9 cellular contexts compared by ENCODE assay signal in genomic region chr17:28547623-28548416, GRCh38. TPM values are rescaled to one million over a fixed set of nuclear protein-coding genes. Genes with fewer than 3 reads are reported as not detected.
A peak's percentile ranks its signal among the peaks of the same experiment; 100 is the strongest.
DNase-seq lines count a peak whose midpoint lies in the region; ATAC-seq and TF ChIP-seq lines count a peak whose summit lies in the region.
"Had no signal": no experiment of that assay in that cellular context is flagged by ENCODE, and none has a peak within 500 bp of the region (broad histone marks: within the 10 kb centered on the region; RNA-seq: fewer than 3 reads in every experiment).

No MANE protein-coding gene starts in this region.

- in situ Hi-C loops in mammary epithelial cell (cut with MboI; ENCODE audit: low sequenced_read_pairs in 2 of 2), result no loop called here

- DNase-seq in C1 segment of cervical spinal cord (lab: John Stamatoyannopoulos, UW) (peak in 11 of 14 donors; percentile 17 to 52 (median 39)), MV-4-11 (lab: John Stamatoyannopoulos, UW) (peak; percentile 90), mammary epithelial cell (peak; percentile 50), islet precursor cell (peak; percentile 91)
- peak; percentile 47 to 58 for DNase-seq in stimulated activated CD4-positive, alpha-beta T cell treated with anti-CD3 and anti-CD28 coated beads, Interleukin-1b, Interleukin-23, amount 100 ng/mL, for 4 hours (ENCODE audit: low read depth in 2 of 2)

- H3K4me1 ChIP-seq in mammary epithelial cell (ENCODE audit: insufficient read depth, low read length), result peaks cover 6% of the 10 kb centered on the region

- no TSS peak for BruUV-seq in mammary epithelial cell (replicated peaks; lab: Mats Ljungman, UMichigan)

- dilution Hi-C loops in mammary epithelial cell (cut with HindIII; ENCODE audit: low sequenced_read_pairs), result loop anchor here (5.0 kb wide), 4 partner anchors 36 to 176 kb away; partner anchors contain the start of genes SARM1 and VTN

- CTCF ChIA-PET in mammary epithelial cell (lab: Charles Lee; ENCODE audit: low non-redundant PET), result no interaction called here

- TF ChIP-seq CTCF in VCaP (conservative IDR thresholded peaks at IDR 0.05) (peak; percentile 98), mammary epithelial cell (conservative IDR thresholded peaks at IDR 0.05 in 1 of 2, IDR thresholded peaks at IDR 0.05 in 1 of 2; ENCODE audit: extremely low read depth in 1 of 2, insufficient read depth in 1 of 2, low read depth in 1 of 2, low read length in 2 of 2) (peak; percentile 84 to 99)

- no peak overlapping the region for H3K4me3 ChIP-seq in mammary epithelial cell (replicated peaks in 1 of 3; ENCODE audit: insufficient read depth in 1 of 3, low read depth in 2 of 3, low read length in 3 of 3)

- H2AFZ ChIP-seq in mammary epithelial cell (ENCODE audit: low read depth, low read length), result no peak overlapping the region

- H3K9me3 ChIP-seq in mammary epithelial cell (replicated peaks; ENCODE audit: insufficient read depth, low read length), result no peaks in the 10 kb centered on the region

- H3K9ac ChIP-seq in mammary epithelial cell (ENCODE audit: insufficient read depth, low read length), result no peak overlapping the region

- no peak overlapping the region for H3K27ac ChIP-seq in VCaP
- H3K27ac ChIP-seq in mammary epithelial cell (ENCODE audit: insufficient read depth, low read depth, low read length), result no peak overlapping the region

- no peaks in the 10 kb centered on the region for H4K20me1 ChIP-seq in mammary epithelial cell (ENCODE audit: insufficient read depth, low read length)

- no peak overlapping the region for H3K4me2 ChIP-seq in mammary epithelial cell (ENCODE audit: insufficient read depth, low read depth, low read length)

- ATAC-seq in GM18909 (IDR thresholded peaks at IDR 0.05; ENCODE audit: poor library complexity, unreplicated experiment) (peak; percentile 51), HG02678 (IDR thresholded peaks at IDR 0.05; ENCODE audit: unreplicated experiment) (no peak)

- no peaks in the 10 kb centered on the region for H3K27me3 ChIP-seq in mammary epithelial cell (ENCODE audit: insufficient read depth, low read length)

- intact Hi-C loops in mammary epithelial cell (cut with micrococcal nuclease), result loop anchor here (1.0 kb wide), 1 partner anchor 65 kb away; no protein-coding TSS in a partner anchor

- H3K36me3 ChIP-seq in mammary epithelial cell (ENCODE audit: insufficient read depth, low read length), result peaks cover 7% of the 10 kb centered on the region

- H3K79me2 ChIP-seq in mammary epithelial cell (ENCODE audit: insufficient read depth, low read length), result peaks cover 15% of the 10 kb centered on the region

- 57% methylated on average over 16 of the region's 26 CpGs for WGBS in mammary epithelial cell (ENCODE audit: low coverage, missing lambda C conversion rate)

RNA-seq across cellular contexts. Expression of gene UNC119, which starts 4.6 kb away (rescaled TPM):
- total RNA-seq in mammary epithelial cell, result 10 to 100 TPM; 26.3 to 27.5 TPM
- polyA plus RNA-seq in mammary epithelial cell, result 40.9 TPM
- polyA minus RNA-seq in mammary epithelial cell, result 33.3 TPM

RNA-seq across cellular contexts. Expression of gene PIGS, which starts 23.5 kb away (rescaled TPM):
- total RNA-seq in mammary epithelial cell, result 10 to 100 TPM; 45.0 to 56.2 TPM
- 59.1 TPM for polyA plus RNA-seq in mammary epithelial cell
- polyA minus RNA-seq in mammary epithelial cell, result 125 TPM

RNA-seq across cellular contexts. Expression of gene ALDOC, which starts 28.9 kb away (rescaled TPM):
- 10 to 100 TPM; 45.4 to 46.0 TPM for total RNA-seq in mammary epithelial cell
- polyA plus RNA-seq in mammary epithelial cell, result 163 TPM
- 262 TPM for polyA minus RNA-seq in mammary epithelial cell

RNA-seq across cellular contexts. Expression of gene FOXN1, which starts 41.7 kb away (rescaled TPM):
- not detected for total RNA-seq in mammary epithelial cell
- not detected for polyA plus RNA-seq in mammary epithelial cell
- not detected for polyA minus RNA-seq in mammary epithelial cell
- total RNA-seq: T-helper 2 cell treated with Interferon-gamma antibody and Interleukin-4, amounts not matched to agents 100 ng/mL and 5 ng/mL, for 36 hours had no signal

RNA-seq across cellular contexts. Expression of gene SPAG5, which starts 51.0 kb away (rescaled TPM):
- 10 to 100 TPM in 1 of 2 donors, 1 to 10 TPM in 1; 2.5 to 38.9 TPM for total RNA-seq in mammary epithelial cell
- 41.4 TPM for polyA plus RNA-seq in mammary epithelial cell
- polyA minus RNA-seq in mammary epithelial cell, result 88.4 TPM

Comparison
In these comparisons a context has a peak if more than half of its experiments do, and no peak if none do; other contexts are left out.
1. DNase-seq: peak in every context shown above with its lines; median percentile 91 in islet precursor cell; 90 in MV-4-11; 52 in stimulated activated CD4-positive, alpha-beta T cell treated with anti-CD3 and anti-CD28 coated beads, Interleukin-1b, Interleukin-23, amount 100 ng/mL, for 4 hours; 50 in mammary epithelial cell; 39 in C1 segment of cervical spinal cord.